In genomic region chr12:115158816-115159215, GRCh38 we compare ENCODE assay signal across 20 cellular contexts.
DNase-seq lines count a peak whose midpoint lies in the region; ATAC-seq and TF ChIP-seq lines count a peak whose summit lies in the region.
"Had no signal": no experiment of that assay in that cellular context is flagged by ENCODE, and none has a peak within 500 bp of the region (broad histone marks: within the 10 kb centered on the region; RNA-seq: fewer than 3 reads in every experiment).

No MANE protein-coding gene starts in this region.

- POLR2A ChIA-PET in Caco-2 (lab: Charles Lee) = no interaction called here

- no peak for TF ChIP-seq CTCF in Caco-2 (IDR thresholded peaks at IDR 0.05; ENCODE audit: insufficient read depth in 1 of 2, low read depth in 1 of 2, low read length in 1 of 2, severe bottlenecking in 1 of 2, unreplicated experiment in 1 of 2)
- TF ChIP-seq CTCF in esophagus muscularis mucosa (IDR thresholded peaks at IDR 0.05) = no peak
- no peak for TF ChIP-seq CTCF in mesothelial cell of epicardium (IDR thresholded peaks at IDR 0.05; ENCODE audit: unreplicated experiment)
- no peak for TF ChIP-seq CTCF in upper lobe of left lung (IDR thresholded peaks at IDR 0.05)

- TF ChIP-seq EP300 in esophagus muscularis mucosa (IDR thresholded peaks at IDR 0.05) (no peak), upper lobe of left lung (IDR thresholded peaks at IDR 0.05) (no peak)

- H3K4me3 Mint-ChIP-seq in Caco-2 (ENCODE audit: unreplicated experiment) = no peak overlapping the region
- H3K4me3 Mint-ChIP-seq in mesothelial cell of epicardium = no peak overlapping the region
- H3K4me3 Mint-ChIP-seq in stimulated activated memory B cell treated with anti-CD40 and anti-IgM and Interleukin-4, amounts not matched to agents 10 μg/mL and 1 μg/mL and 100 μg/mL, for 72 hours = no peak overlapping the region
- H3K4me3 Mint-ChIP-seq: CD8-positive, alpha-beta memory T cell had no signal

- no peaks in the 10 kb centered on the region for H3K36me3 Mint-ChIP-seq in Caco-2 (ENCODE audit: insufficient read depth, unreplicated experiment)
- no peaks in the 10 kb centered on the region for H3K36me3 Mint-ChIP-seq in mesothelial cell of epicardium
- no peaks in the 10 kb centered on the region for H3K36me3 Mint-ChIP-seq in stimulated activated memory B cell treated with anti-CD40 and anti-IgM and Interleukin-4, amounts not matched to agents 10 μg/mL and 1 μg/mL and 100 μg/mL, for 72 hours
- H3K36me3 Mint-ChIP-seq: CD8-positive, alpha-beta memory T cell had no signal

- no peaks in the 10 kb centered on the region for H3K36me3 ChIP-seq in Caco-2 (ENCODE audit: control insufficient read depth, insufficient read depth, low read length)
- no peaks in the 10 kb centered on the region for H3K36me3 ChIP-seq in esophagus muscularis mucosa
- H3K36me3 ChIP-seq in upper lobe of left lung = no peaks in the 10 kb centered on the region
- H3K36me3 ChIP-seq: SJSA1 had no signal

- no peak overlapping the region for H3K4me3 ChIP-seq in Caco-2 (ENCODE audit: low read depth, low read length)
- no peak overlapping the region for H3K4me3 ChIP-seq in esophagus muscularis mucosa
- H3K4me3 ChIP-seq in upper lobe of left lung = no peak overlapping the region
- H3K4me3 ChIP-seq: SJSA1 had no signal

- ATAC-seq in stimulated activated memory B cell treated with anti-CD40 and anti-IgM and Interleukin-4, amounts not matched to agents 10 μg/mL and 1 μg/mL and 100 μg/mL, for 72 hours = no peak
- no peak for ATAC-seq in upper lobe of left lung (ENCODE audit: low FRiP score in 2 of 2)
- ATAC-seq: Right ventricle myocardium inferior had no signal

- H3K9me3 Mint-ChIP-seq in Caco-2 (ENCODE audit: unreplicated experiment) (no peaks in the 10 kb centered on the region), mesothelial cell of epicardium (peaks cover 6% of the 10 kb centered on the region)
- H3K9me3 Mint-ChIP-seq in stimulated activated memory B cell treated with anti-CD40 and anti-IgM and Interleukin-4, amounts not matched to agents 10 μg/mL and 1 μg/mL and 100 μg/mL, for 72 hours = peaks cover 3% of the 10 kb centered on the region

- H3K4me1 ChIP-seq in Caco-2 (peaks cover 40% of the 10 kb centered on the region), esophagus muscularis mucosa (no peaks in the 10 kb centered on the region), upper lobe of left lung (no peaks in the 10 kb centered on the region)

- intact Hi-C loops in Caco-2 (cut with micrococcal nuclease; ENCODE audit: unreplicated experiment) = loop anchor here (2.0 kb wide), 1 partner anchor 490 kb away; no protein-coding TSS in a partner anchor
- intact Hi-C loops in esophagus muscularis mucosa (cut with DNase I) = no loop called here

- BruUV-seq in Caco-2 (replicated peaks; lab: Mats Ljungman, UMichigan) = no TSS peak

- H3K4me1 Mint-ChIP-seq in Caco-2 (ENCODE audit: low read depth, unreplicated experiment) = peaks cover 40% of the 10 kb centered on the region
- H3K4me1 Mint-ChIP-seq in mesothelial cell of epicardium = peaks cover 42% of the 10 kb centered on the region
- no peaks in the 10 kb centered on the region for H3K4me1 Mint-ChIP-seq in stimulated activated memory B cell treated with anti-CD40 and anti-IgM and Interleukin-4, amounts not matched to agents 10 μg/mL and 1 μg/mL and 100 μg/mL, for 72 hours
- H3K4me1 Mint-ChIP-seq: CD8-positive, alpha-beta memory T cell had no signal

- TF ChIP-seq POLR2A in esophagus muscularis mucosa (IDR thresholded peaks at IDR 0.05; ENCODE audit: low read depth) = no peak
- no peak for TF ChIP-seq POLR2A in upper lobe of left lung (IDR thresholded peaks at IDR 0.05)

- 69% methylated on average over 5 of the region's 5 CpGs for WGBS in esophagus muscularis mucosa
- 63 to 78% methylated on average over 5 of the region's 5 CpGs for WGBS in upper lobe of left lung, 2 donors

- no peak overlapping the region for H3K27ac Mint-ChIP-seq in Caco-2 (ENCODE audit: unreplicated experiment)
- H3K27ac Mint-ChIP-seq in mesothelial cell of epicardium = peak overlapping the region; percentile 73
- no peak overlapping the region for H3K27ac Mint-ChIP-seq in stimulated activated memory B cell treated with anti-CD40 and anti-IgM and Interleukin-4, amounts not matched to agents 10 μg/mL and 1 μg/mL and 100 μg/mL, for 72 hours
- H3K27ac Mint-ChIP-seq: CD8-positive, alpha-beta memory T cell had no signal

- H3K27me3 Mint-ChIP-seq in Caco-2 (ENCODE audit: insufficient read depth, unreplicated experiment) (no peaks in the 10 kb centered on the region), mesothelial cell of epicardium (ENCODE audit: low read depth) (no peaks in the 10 kb centered on the region)
- H3K27me3 Mint-ChIP-seq in stimulated activated memory B cell treated with anti-CD40 and anti-IgM and Interleukin-4, amounts not matched to agents 10 μg/mL and 1 μg/mL and 100 μg/mL, for 72 hours = no peaks in the 10 kb centered on the region

- CTCF ChIA-PET in Caco-2 (lab: Charles Lee) = interaction anchor here (0.6 kb wide), 2 partner anchors 399 to 518 kb away, joined by 3 to 4 read pairs; no protein-coding TSS in a partner anchor

- H3K27me3 ChIP-seq in Caco-2 (replicated peaks; ENCODE audit: control insufficient read depth, insufficient read depth, low read length) (no peaks in the 10 kb centered on the region), esophagus muscularis mucosa (no peaks in the 10 kb centered on the region), upper lobe of left lung (no peaks in the 10 kb centered on the region)
- H3K27me3 ChIP-seq: SJSA1 had no signal

- peak; percentile 69 to 79 for DNase-seq in Caco-2
- peak; percentile 44 for DNase-seq in NCI-H226
- peak; percentile 87 for DNase-seq in esophagus muscularis mucosa (ENCODE audit: extremely low spot score)
- DNase-seq in mesothelial cell of epicardium (ENCODE audit: low spot score in 2 of 2, unreplicated experiment in 2 of 2) = peak in 1 of 2 experiments; percentile 48
- no peak for DNase-seq in kidney glomerular epithelial cell (lab: John Stamatoyannopoulos, UW)
- no peak for DNase-seq in upper lobe of left lung
- DNase-seq: CD8-positive, alpha-beta memory T cell; GDM1; MM.1S; NCI-H1048; NCI-H1417 treated with DMSO at 0.1 percent for 48 hours; NCI-H187; NCI-H2171; NCI-H446; NCI-H526 treated with DMSO at 0.1 percent for 48 hours; OCI-M1 had no signal

- H3K9me3 ChIP-seq in Caco-2 = no peaks in the 10 kb centered on the region
- H3K9me3 ChIP-seq in esophagus muscularis mucosa = no peaks in the 10 kb centered on the region
- no peaks in the 10 kb centered on the region for H3K9me3 ChIP-seq in upper lobe of left lung
- H3K9me3 ChIP-seq: SJSA1 had no signal

- H3K27ac ChIP-seq in esophagus muscularis mucosa (replicated peaks in 1 of 4) (no peak overlapping the region), upper lobe of left lung (no peak overlapping the region)
- H3K27ac ChIP-seq: C4-2B, SJSA1 had no signal

Comparison
In these comparisons a context has a peak if more than half of its experiments do, and no peak if none do; other contexts are left out.
1. DNase-seq: peak in Caco-2 (2 of 2), NCI-H226 (single experiment) and esophagus muscularis mucosa (single experiment); none in kidney glomerular epithelial cell (single experiment) and upper lobe of left lung (0 of 2).